In genomic region chr11:3096909-3097395, GRCh38 we compare ENCODE assay signal across 22 cellular contexts.
"Had no signal": no experiment of that assay in that cellular context is flagged by ENCODE, and none has a peak within 500 bp of the region (broad histone marks: within the 10 kb centered on the region; RNA-seq: fewer than 3 reads in every experiment).

No MANE protein-coding gene starts in this region.

- H2AFZ ChIP-seq: neural progenitor cell had no signal

- H3K9me3 ChIP-seq: gastrocnemius medialis, heart right ventricle, testis, upper lobe of right lung had no signal

- H3K9me3 Mint-ChIP-seq: activated CD4-positive, alpha-beta memory T cell treated with anti-CD3 and anti-CD28 coated beads, Interleukin-2, amount 10 ng/mL, durations not matched to agents 7 days and 5 days; activated naive CD8-positive, alpha-beta T cell treated with anti-CD3 and anti-CD28 coated beads, Interleukin-2, amount 10 ng/mL, durations not matched to agents 7 days and 5 days; neural progenitor cell; stimulated activated naive CD8-positive, alpha-beta T cell treated with anti-CD3 and anti-CD28 coated beads, Interleukin-15, Interleukin-2, amounts not matched to agents 100 ng/mL and 50 ng/mL, for 24 hours had no signal

- H3K27me3 ChIP-seq: brain microvascular endothelial cell, gastrocnemius medialis, heart right ventricle, neural progenitor cell, testis, upper lobe of right lung had no signal

- H3K4me2 ChIP-seq: neural progenitor cell had no signal

- FAIRE-seq: small intestine, TTC549 had no signal

- DNase-seq: activated CD4-positive, alpha-beta memory T cell treated with anti-CD3 and anti-CD28 coated beads, Interleukin-2, amount 10 ng/mL, durations not matched to agents 7 days and 5 days; activated CD4-positive, alpha-beta T cell treated with anti-CD3 and anti-CD28 coated beads for 4 hours; activated naive CD4-positive, alpha-beta T cell; activated naive CD8-positive, alpha-beta T cell treated with anti-CD3 and anti-CD28 coated beads, Interleukin-2, amount 10 ng/mL, durations not matched to agents 7 days and 5 days; anterior cingulate cortex; brain microvascular endothelial cell; cerebellar nuclear complex; dermis blood vessel endothelial cell; erythroblast; gastrocnemius medialis; heart right ventricle; left colon; midbrain; retina; small intestine; stimulated activated CD4-positive, alpha-beta T cell treated with anti-CD3 and anti-CD28 coated beads, Interleukin-4, amount 100 ng/mL, for 4 hours; testis had no signal

- H3K4me1 ChIP-seq: upper lobe of right lung had no signal

- ATAC-seq: gastrocnemius medialis, heart right ventricle, left colon, upper lobe of right lung, WTC11 had no signal

- H3K27me3 Mint-ChIP-seq: stimulated activated naive CD8-positive, alpha-beta T cell treated with anti-CD3 and anti-CD28 coated beads, Interleukin-15, Interleukin-2, amounts not matched to agents 100 ng/mL and 50 ng/mL, for 24 hours had no signal

- H3K9ac ChIP-seq: neural progenitor cell had no signal

- H3K4me3 ChIP-seq: gastrocnemius medialis, heart right ventricle, neural progenitor cell, testis, upper lobe of right lung had no signal

- H3K27ac ChIP-seq: neural progenitor cell had no signal

- H3K27ac Mint-ChIP-seq: activated CD4-positive, alpha-beta memory T cell treated with anti-CD3 and anti-CD28 coated beads, Interleukin-2, amount 10 ng/mL, durations not matched to agents 7 days and 5 days; activated naive CD8-positive, alpha-beta T cell treated with anti-CD3 and anti-CD28 coated beads, Interleukin-2, amount 10 ng/mL, durations not matched to agents 7 days and 5 days; neural progenitor cell; stimulated activated naive CD8-positive, alpha-beta T cell treated with anti-CD3 and anti-CD28 coated beads, Interleukin-15, Interleukin-2, amounts not matched to agents 100 ng/mL and 50 ng/mL, for 24 hours; WTC11 had no signal

- H3K36me3 Mint-ChIP-seq: activated naive CD8-positive, alpha-beta T cell treated with anti-CD3 and anti-CD28 coated beads, Interleukin-2, amount 10 ng/mL, durations not matched to agents 7 days and 5 days had no signal

- H3K36me3 ChIP-seq: neural progenitor cell had no signal

- H3K4me3 Mint-ChIP-seq: activated CD4-positive, alpha-beta memory T cell treated with anti-CD3 and anti-CD28 coated beads, Interleukin-2, amount 10 ng/mL, durations not matched to agents 7 days and 5 days; activated naive CD8-positive, alpha-beta T cell treated with anti-CD3 and anti-CD28 coated beads, Interleukin-2, amount 10 ng/mL, durations not matched to agents 7 days and 5 days; neural progenitor cell; stimulated activated naive CD8-positive, alpha-beta T cell treated with anti-CD3 and anti-CD28 coated beads, Interleukin-15, Interleukin-2, amounts not matched to agents 100 ng/mL and 50 ng/mL, for 24 hours; WTC11 had no signal
